ENCODE assay signal across 2 cellular contexts in genomic region chr11:44016546-44017442, GRCh38.
TF ChIP-seq lines count a peak whose summit lies in the region.

No MANE protein-coding gene starts in this region.

TF ChIP-seq in A549, 52 proteins besides CTCF, POLR2A, EP300 and RAD21:
- TF ChIP-seq RNF2 (IDR thresholded peaks at IDR 0.05; ENCODE audit: borderline replicate concordance, low read depth) (no peak), SREBF2 (IDR thresholded peaks at IDR 0.05) (no peak), CBX2 (IDR thresholded peaks at IDR 0.05; ENCODE audit: borderline replicate concordance, low read depth) (no peak), ZSCAN20 (CRISPR knock-in tag; IDR thresholded peaks at IDR 0.05) (no peak), HOXB13 (CRISPR knock-in tag; IDR thresholded peaks at IDR 0.05; ENCODE audit: low read depth) (no peak), NFE2L2 (conservative IDR thresholded peaks at IDR 0.05; ENCODE audit: low read length) (no peak), RCOR1 (IDR thresholded peaks at IDR 0.05; ENCODE audit: low read depth, low read length) (no peak), RFX5 (IDR thresholded peaks at IDR 0.05) (no peak), JUNB (IDR thresholded peaks at IDR 0.05) (no peak)
- TF ChIP-seq, protein P1, sequence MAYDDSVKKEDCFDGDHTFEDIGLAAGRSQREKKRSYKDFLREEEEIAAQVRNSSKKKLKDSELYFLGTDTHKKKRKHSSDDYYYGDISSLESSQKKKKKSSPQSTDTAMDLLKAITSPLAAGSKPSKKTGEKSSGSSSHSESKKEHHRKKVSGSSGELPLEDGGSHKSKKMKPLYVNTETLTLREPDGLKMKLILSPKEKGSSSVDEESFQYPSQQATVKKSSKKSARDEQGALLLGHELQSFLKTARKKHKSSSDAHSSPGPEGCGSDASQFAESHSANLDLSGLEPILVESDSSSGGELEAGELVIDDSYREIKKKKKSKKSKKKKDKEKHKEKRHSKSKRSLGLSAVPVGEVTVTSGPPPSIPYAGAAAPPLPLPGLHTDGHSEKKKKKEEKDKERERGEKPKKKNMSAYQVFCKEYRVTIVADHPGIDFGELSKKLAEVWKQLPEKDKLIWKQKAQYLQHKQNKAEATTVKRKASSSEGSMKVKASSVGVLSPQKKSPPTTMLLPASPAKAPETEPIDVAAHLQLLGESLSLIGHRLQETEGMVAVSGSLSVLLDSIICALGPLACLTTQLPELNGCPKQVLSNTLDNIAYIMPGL (CRISPR knock-in tag; IDR thresholded peaks at IDR 0.05; ENCODE audit: borderline replicate concordance): no peak
- TF ChIP-seq, protein P2, sequence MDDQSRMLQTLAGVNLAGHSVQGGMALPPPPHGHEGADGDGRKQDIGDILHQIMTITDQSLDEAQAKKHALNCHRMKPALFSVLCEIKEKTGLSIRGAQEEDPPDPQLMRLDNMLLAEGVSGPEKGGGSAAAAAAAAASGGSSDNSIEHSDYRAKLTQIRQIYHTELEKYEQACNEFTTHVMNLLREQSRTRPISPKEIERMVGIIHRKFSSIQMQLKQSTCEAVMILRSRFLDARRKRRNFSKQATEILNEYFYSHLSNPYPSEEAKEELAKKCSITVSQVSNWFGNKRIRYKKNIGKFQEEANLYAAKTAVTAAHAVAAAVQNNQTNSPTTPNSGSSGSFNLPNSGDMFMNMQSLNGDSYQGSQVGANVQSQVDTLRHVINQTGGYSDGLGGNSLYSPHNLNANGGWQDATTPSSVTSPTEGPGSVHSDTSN (IDR thresholded peaks at IDR 0.05): no peak

TF ChIP-seq in IMR-90, 13 proteins besides CTCF, POLR2A, EP300 and RAD21:
- no peak for TF ChIP-seq MAZ (IDR thresholded peaks at IDR 0.05; ENCODE audit: borderline replicate concordance, low read depth, low read length)
- no peak for TF ChIP-seq ELK1 (IDR thresholded peaks at IDR 0.05; ENCODE audit: borderline replicate concordance, low read depth, low read length)
- no peak for TF ChIP-seq NFE2L2 (IDR thresholded peaks at IDR 0.05; ENCODE audit: low read depth, low read length)
- no peak for TF ChIP-seq FOS (IDR thresholded peaks at IDR 0.05; ENCODE audit: low read depth, low read length)
TF ChIP-seq in IMR-90: peak in this region for 0.
